In genomic region chr17:58702045-58702476, GRCh38 we compare ENCODE assay signal across 26 cellular contexts. TPM values are rescaled to one million over a fixed set of nuclear protein-coding genes. Genes with fewer than 3 reads are reported as not detected.
DNase-seq lines count a peak whose midpoint lies in the region; ATAC-seq and TF ChIP-seq lines count a peak whose summit lies in the region.
"Had no signal": no experiment of that assay in that cellular context is flagged by ENCODE, and none has a peak within 500 bp of the region (broad histone marks: within the 10 kb centered on the region; RNA-seq: fewer than 3 reads in every experiment).

No MANE protein-coding gene starts in this region.

- H3K36me3 Mint-ChIP-seq in T-helper 2 cell treated with Interferon-gamma antibody and Interleukin-4, amounts not matched to agents 5 μg/mL and 100 μg/mL, for 36 hours (ENCODE audit: low read depth), result peaks cover 36% of the 10 kb centered on the region

- H3K27ac ChIP-seq in colonic mucosa, result no peak overlapping the region
- H3K27ac ChIP-seq: 22Rv1, BLaER1, cardiac muscle cell, neural progenitor cell, right atrium auricular region, tibial artery had no signal

- H3K9me3 Mint-ChIP-seq in T-helper 2 cell treated with Interferon-gamma antibody and Interleukin-4, amounts not matched to agents 5 μg/mL and 100 μg/mL, for 36 hours, result no peaks in the 10 kb centered on the region
- H3K9me3 Mint-ChIP-seq: activated naive CD8-positive, alpha-beta T cell treated with anti-CD3 and anti-CD28 coated beads, Interleukin-2, amount 50 U/mL, for 24 hours; neural progenitor cell had no signal

- TF ChIP-seq CTCF in colonic mucosa (IDR thresholded peaks at IDR 0.05) (no peak), GM10248 (IDR thresholded peaks at IDR 0.05; ENCODE audit: control extremely low read depth, extremely low read depth, low read depth, missing control alignments) (no peak)

- no peaks in the 10 kb centered on the region for H3K27me3 Mint-ChIP-seq in T-helper 2 cell treated with Interferon-gamma antibody and Interleukin-4, amounts not matched to agents 5 μg/mL and 100 μg/mL, for 36 hours (ENCODE audit: low read depth)
- H3K27me3 Mint-ChIP-seq: activated naive CD8-positive, alpha-beta T cell treated with anti-CD3 and anti-CD28 coated beads, Interleukin-2, amount 50 U/mL, for 24 hours had no signal

- POLR2A ChIA-PET in GM10248 (lab: Yijun Ruan, JAX), result interaction anchor here (1.0 kb wide), 1 partner anchor 71 kb away, joined by 3 read pairs; no protein-coding TSS in a partner anchor

- no peaks in the 10 kb centered on the region for H3K27me3 ChIP-seq in colonic mucosa
- H3K27me3 ChIP-seq: BLaER1, cardiac muscle cell, neural progenitor cell, right atrium auricular region, tibial artery had no signal

- H3K4me1 Mint-ChIP-seq in T-helper 2 cell treated with Interferon-gamma antibody and Interleukin-4, amounts not matched to agents 5 μg/mL and 100 μg/mL, for 36 hours (ENCODE audit: low read depth), result peaks cover 27% of the 10 kb centered on the region
- H3K4me1 Mint-ChIP-seq: neural progenitor cell had no signal

- H3K4me1 ChIP-seq in colonic mucosa, result no peaks in the 10 kb centered on the region
- H3K4me1 ChIP-seq: neural progenitor cell, right atrium auricular region, tibial artery had no signal

- ATAC-seq in activated CD4-positive, CD25-positive, alpha-beta regulatory T cell treated with anti-CD3 and anti-CD28 coated beads, Interleukin-2, amount 50 U/mL, for 24 hours, result peak; percentile 61 to 71
- ATAC-seq in GM18520 (IDR thresholded peaks at IDR 0.05; ENCODE audit: unreplicated experiment) (peak; percentile 68), GM21825 (IDR thresholded peaks at IDR 0.05; ENCODE audit: unreplicated experiment) (peak; percentile 58)
- ATAC-seq: activated naive CD8-positive, alpha-beta T cell treated with anti-CD3 and anti-CD28 coated beads, Interleukin-2, amount 50 U/mL, for 24 hours; HepG2; Panc1; SK-N-SH treated with all-trans-retinoic acid at 6 μM for 48 hours had no signal

- peak overlapping the region; percentile 13 for H3K4me3 Mint-ChIP-seq in T-helper 2 cell treated with Interferon-gamma antibody and Interleukin-4, amounts not matched to agents 5 μg/mL and 100 μg/mL, for 36 hours
- H3K4me3 Mint-ChIP-seq: activated naive CD8-positive, alpha-beta T cell treated with anti-CD3 and anti-CD28 coated beads, Interleukin-2, amount 50 U/mL, for 24 hours; neural progenitor cell had no signal

- H3K9me3 ChIP-seq in colonic mucosa, result no peaks in the 10 kb centered on the region
- H3K9me3 ChIP-seq: BLaER1, right atrium auricular region, tibial artery had no signal

- no peak overlapping the region for H3K9ac ChIP-seq in colonic mucosa (ENCODE audit: low read depth in 2 of 2, low read length in 2 of 2)
- H3K9ac ChIP-seq: BLaER1, neural progenitor cell had no signal

- H3K36me3 ChIP-seq in colonic mucosa, result no peaks in the 10 kb centered on the region
- H3K36me3 ChIP-seq: cardiac muscle cell, neural progenitor cell had no signal

- no peak overlapping the region for H3K4me3 ChIP-seq in colonic mucosa
- H3K4me3 ChIP-seq: BLaER1, cardiac muscle cell, neural progenitor cell, right atrium auricular region, tibial artery had no signal

- CTCF ChIA-PET in GM10248 (lab: Yijun Ruan, JAX), result interaction anchor here (1.6 to 2.9 kb wide), 3 partner anchors 10 to 13 kb away, joined by 4 to 17 read pairs (median 9); partner anchors contain the start of genes RAD51C and TEX14

- peak overlapping the region; percentile 69 for H3K27ac Mint-ChIP-seq in T-helper 2 cell treated with Interferon-gamma antibody and Interleukin-4, amounts not matched to agents 5 μg/mL and 100 μg/mL, for 36 hours
- H3K27ac Mint-ChIP-seq: activated naive CD8-positive, alpha-beta T cell treated with anti-CD3 and anti-CD28 coated beads, Interleukin-2, amount 50 U/mL, for 24 hours; neural progenitor cell had no signal

- no peak for DNase-seq in activated CD4-positive, CD25-positive, alpha-beta regulatory T cell treated with anti-CD3 and anti-CD28 coated beads, Interleukin-2, amount 50 U/mL, for 72 hours
- DNase-seq in T-helper 2 cell treated with Interferon-gamma antibody and Interleukin-4, amounts not matched to agents 5 μg/mL and 100 μg/mL, for 36 hours (ENCODE audit: low spot score), result peak; percentile 37
- DNase-seq in colonic mucosa, result no peak
- DNase-seq in NCI-H748 treated with DMSO at 0.1 percent for 48 hours (lab: John Stamatoyannopoulos, UW), result no peak
- no peak for DNase-seq in GM10248 (ENCODE audit: extremely low spot score)
- DNase-seq: activated CD8-positive, alpha-beta memory T cell treated with anti-CD3 and anti-CD28 coated beads, Interleukin-2, amount 50 U/mL, for 48 hours; activated naive CD8-positive, alpha-beta T cell treated with anti-CD3 and anti-CD28 coated beads, Interleukin-2, amount 50 U/mL, for 24 hours; hypothalamus; kidney glomerular epithelial cell; mesendoderm; MM.1S; NCI-H2029; NCI-H524 treated with DMSO at 0.1 percent for 48 hours; stimulated activated CD4-positive, alpha-beta T cell treated with anti-CD3 and anti-CD28 coated beads, Interleukin-2, amount 100 ng/mL, for 24 hours; tibial artery had no signal

- intact Hi-C loops in colonic mucosa (cut with DNase I), result no loop called here

RNA-seq across cellular contexts. Expression of gene RAD51C, which starts 9.7 kb away (rescaled TPM):
- 10 to 100 TPM; 13.2 to 20.2 TPM for total RNA-seq in colonic mucosa

RNA-seq across cellular contexts. Expression of gene TEX14, which starts 10.2 kb away (rescaled TPM):
- under 1 TPM in 1 of 2 donors, not detected in 1; 0.10 TPM for total RNA-seq in colonic mucosa
- total RNA-seq: right atrium auricular region had no signal

RNA-seq across cellular contexts. Expression of gene PPM1E, which starts 53.6 kb away (rescaled TPM):
- total RNA-seq in colonic mucosa, result under 1 TPM; 0.05 to 0.32 TPM
- total RNA-seq: HepG2 had no signal
